Comparison of ENCODE assay signal across 1 cellular context in genomic region chr14:77760381-77761204, GRCh38.
TF ChIP-seq lines count a peak whose summit lies in the region.

TSS of gene SNW1 (minus strand) at chr14:77761156. CDS start at chr14:77761127, 29 bp downstream.

TF ChIP-seq in K562, 482 proteins besides CTCF, POLR2A, EP300 and RAD21 (continued from another document and continues in another):
- TF ChIP-seq MITF (IDR thresholded peaks at IDR 0.05) (no peak), POLR2AphosphoS5 (IDR thresholded peaks at IDR 0.05; ENCODE audit: control insufficient read depth, insufficient read depth, low read depth, low read length) (peak; percentile 56; the same call in 1 of the 2 replicates), SNRNP70 (optimal IDR thresholded peaks at IDR 0.05; ENCODE audit: low read depth, low read length) (no peak), MAFF (IDR thresholded peaks at IDR 0.05; ENCODE audit: low read length) (no peak), ELF1 (tag; IDR thresholded peaks at IDR 0.05) (peak; percentile 51; the same call in 1 of the 2 replicates), ZFP36 (IDR thresholded peaks at IDR 0.05; ENCODE audit: low read depth, low read length, partially characterized antibody) (no peak), KLF1 (tag; IDR thresholded peaks at IDR 0.05) (no peak), ZNF239 (CRISPR knock-in tag; IDR thresholded peaks at IDR 0.05) (no peak), RFX5 (IDR thresholded peaks at IDR 0.05; ENCODE audit: low read depth, low read length) (no peak), SMAD2 (IDR thresholded peaks at IDR 0.05; ENCODE audit: low read depth, low read length) (no peak), CAMTA2 (CRISPR knock-in tag; conservative IDR thresholded peaks at IDR 0.05) (no peak), NFE2 (IDR thresholded peaks at IDR 0.05; ENCODE audit: low read depth) (no peak), CHD7 (IDR thresholded peaks at IDR 0.05; ENCODE audit: low read depth, low read length) (no peak), PHTF2 (CRISPR knock-in tag; IDR thresholded peaks at IDR 0.05) (no peak), VEZF1 (CRISPR knock-in tag; IDR thresholded peaks at IDR 0.05) (0 out of 2 replicates have a peak, but pooled peaks have one; percentile 8), DMBX1 (CRISPR knock-in tag; IDR thresholded peaks at IDR 0.05; ENCODE audit: borderline replicate concordance) (no peak), ZNF124 (CRISPR knock-in tag; IDR thresholded peaks at IDR 0.05) (no peak), NBN (IDR thresholded peaks at IDR 0.05; ENCODE audit: low read depth) (0 out of 2 replicates have a peak, but pooled peaks have one; percentile 16), ZNF41 (CRISPR knock-in tag; conservative IDR thresholded peaks at IDR 0.05) (no peak), FOXP1 (CRISPR knock-in tag; IDR thresholded peaks at IDR 0.05) (peak; percentile 82; the same call in 1 of the 2 replicates), PCBP1 (IDR thresholded peaks at IDR 0.05; ENCODE audit: low read depth, low read length, poor library complexity, severe bottlenecking) (no peak), ID3 (CRISPR knock-in tag; IDR thresholded peaks at IDR 0.05) (no peak), ID3 (tag; IDR thresholded peaks at IDR 0.05) (no peak), MEIS2 (IDR thresholded peaks at IDR 0.05; ENCODE audit: partially characterized antibody) (peak; percentile 70), SIX5 (IDR thresholded peaks at IDR 0.05; ENCODE audit: borderline replicate concordance in 1 of 2, insufficient read depth in 1 of 2, low read depth in 1 of 2, low read length in 2 of 2) (no peak), ZNF785 (CRISPR knock-in tag; IDR thresholded peaks at IDR 0.05) (no peak), ELK1 (CRISPR knock-in tag; IDR thresholded peaks at IDR 0.05) (no peak), MGA (IDR thresholded peaks at IDR 0.05) (no peak)
